ENCODE assay signal across 1 cellular context in the genomic region with DNA sequence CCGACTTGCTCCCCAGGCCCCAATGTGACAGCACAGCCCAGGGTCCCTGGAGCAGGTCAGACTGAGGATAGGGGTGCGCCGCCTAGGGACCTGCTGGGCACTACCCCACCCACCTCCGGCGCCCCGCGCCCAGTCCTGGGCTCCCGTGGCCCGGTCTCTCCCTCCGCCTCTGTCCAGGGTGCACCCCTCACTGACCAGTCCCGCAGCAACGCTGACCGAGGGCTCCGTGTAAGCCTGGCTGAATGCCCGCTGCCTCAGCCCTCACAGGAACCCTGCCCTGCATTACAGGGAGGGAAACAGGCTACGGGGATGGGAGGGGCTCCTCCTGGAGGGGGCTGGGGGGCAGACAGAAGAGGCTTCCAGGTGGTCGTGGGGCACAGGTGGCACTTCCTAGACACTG.
TF ChIP-seq lines count a peak whose summit lies in the region.

No MANE protein-coding gene starts in this region.

TF ChIP-seq in HepG2, 621 proteins besides CTCF, POLR2A, EP300 and RAD21:
- TF ChIP-seq ZNF337 (CRISPR knock-in tag; IDR thresholded peaks at IDR 0.05; ENCODE audit: borderline replicate concordance, low read depth) (no peak), AGO2 (optimal IDR thresholded peaks at IDR 0.05; ENCODE audit: low read depth, low read length) (peak; percentile 15)
